29 cellular contexts compared by ENCODE assay signal in genomic region chr2:143559202-143559601, GRCh38.
"Had no signal": no experiment of that assay in that cellular context is flagged by ENCODE, and none has a peak within 500 bp of the region (broad histone marks: within the 10 kb centered on the region; RNA-seq: fewer than 3 reads in every experiment).

No MANE protein-coding gene starts in this region.

- H3K4me1 Mint-ChIP-seq: activated naive CD4-positive, alpha-beta T cell treated with anti-CD3 and anti-CD28 coated beads, Interleukin-2, amount 10 ng/mL, durations not matched to agents 7 days and 5 days; nephron progenitor cell had no signal

- H3K4me3 ChIP-seq: heart right ventricle, lower lobe of right lung, ovary, prostate gland, stomach, suprapubic skin, tibial artery had no signal

- DNase-seq: activated CD4-positive, alpha-beta memory T cell treated with anti-CD3 and anti-CD28 coated beads, Interleukin-2, amount 10 ng/mL, durations not matched to agents 7 days and 5 days; activated CD4-positive, alpha-beta T cell treated with anti-CD3 and anti-CD28 coated beads for 1 hour; activated CD4-positive, alpha-beta T cell treated with anti-CD3 and anti-CD28 coated beads, Interleukin-2, amount 10 ng/mL, durations not matched to agents 7 days and 5 days; activated gamma-delta T cell; activated naive CD4-positive, alpha-beta T cell treated with anti-CD3 and anti-CD28 coated beads, Interleukin-2, amount 10 ng/mL, durations not matched to agents 7 days and 5 days; activated naive CD8-positive, alpha-beta T cell treated with anti-CD3 and anti-CD28 coated beads, Interleukin-2, amount 10 ng/mL, durations not matched to agents 7 days and 5 days; activated T-cell treated with anti-CD3 and anti-CD28 coated beads for 4 hours; caudate nucleus; cortex of kidney; effector memory CD8-positive, alpha-beta T cell; lower lobe of right lung; nephron progenitor cell; retina; small intestine; stimulated activated CD4-positive, alpha-beta T cell treated with anti-CD3 and anti-CD28 coated beads, Interleukin-1b, Interleukin-23, amount 100 ng/mL, for 48 hours; stimulated activated CD4-positive, alpha-beta T cell treated with anti-CD3 and anti-CD28 coated beads, Interleukin-4, amount 100 ng/mL, for 4 hours; stimulated activated CD8-positive, alpha-beta memory T cell treated with anti-CD3 and anti-CD28 coated beads, Interleukin-4, amount 100 ng/mL, for 48 hours; stimulated activated naive B cell treated with anti-CD40 and anti-IgM and Interleukin-4, amounts not matched to agents 10 μg/mL and 1 μg/mL and 100 μg/mL, for 72 hours; stomach; T-helper 2 cell; tibial artery had no signal

- H3K4me1 ChIP-seq: foreskin keratinocyte, prostate gland, stomach had no signal

- H3K27me3 ChIP-seq: brain microvascular endothelial cell, foreskin keratinocyte, heart right ventricle, neutrophil, ovary, stomach, suprapubic skin, tibial artery had no signal

- H3K27ac Mint-ChIP-seq: activated CD4-positive, alpha-beta memory T cell treated with anti-CD3 and anti-CD28 coated beads, Interleukin-2, amount 10 ng/mL, durations not matched to agents 7 days and 5 days; activated CD4-positive, alpha-beta T cell treated with anti-CD3 and anti-CD28 coated beads, Interleukin-2, amount 10 ng/mL, durations not matched to agents 7 days and 5 days; activated naive CD4-positive, alpha-beta T cell treated with anti-CD3 and anti-CD28 coated beads, Interleukin-2, amount 10 ng/mL, durations not matched to agents 7 days and 5 days; activated naive CD8-positive, alpha-beta T cell treated with anti-CD3 and anti-CD28 coated beads, Interleukin-2, amount 10 ng/mL, durations not matched to agents 7 days and 5 days; activated T-helper 1 cell treated with anti-CD3 and anti-CD28 coated beads, Interleukin-12 subunit alpha, Interleukin-12 subunit beta, Interleukin-2, Interleukin-4 antibody, amounts not matched to agents 30 ng/mL and 10 ng/mL and 1 ng/mL, durations not matched to agents 14 hours and 24 hours and 36 hours; nephron progenitor cell; stimulated activated naive B cell treated with anti-CD40 and anti-IgM and Interleukin-4, amounts not matched to agents 10 μg/mL and 1 μg/mL and 100 μg/mL, for 72 hours had no signal

- H3K27ac ChIP-seq: brain microvascular endothelial cell, foreskin keratinocyte, lower lobe of right lung, ovary, prostate gland, stomach, suprapubic skin, tibial artery had no signal

- H3K9me3 Mint-ChIP-seq: activated CD4-positive, alpha-beta memory T cell treated with anti-CD3 and anti-CD28 coated beads, Interleukin-2, amount 10 ng/mL, durations not matched to agents 7 days and 5 days; activated CD4-positive, alpha-beta T cell treated with anti-CD3 and anti-CD28 coated beads, Interleukin-2, amount 10 ng/mL, durations not matched to agents 7 days and 5 days; activated naive CD4-positive, alpha-beta T cell treated with anti-CD3 and anti-CD28 coated beads, Interleukin-2, amount 10 ng/mL, durations not matched to agents 7 days and 5 days; activated T-helper 1 cell treated with anti-CD3 and anti-CD28 coated beads, Interleukin-12 subunit alpha, Interleukin-12 subunit beta, Interleukin-2, Interleukin-4 antibody, amounts not matched to agents 30 ng/mL and 10 ng/mL and 1 ng/mL, durations not matched to agents 14 hours and 24 hours and 36 hours; effector memory CD8-positive, alpha-beta T cell; nephron progenitor cell; stimulated activated naive B cell treated with anti-CD40 and anti-IgM and Interleukin-4, amounts not matched to agents 10 μg/mL and 1 μg/mL and 100 μg/mL, for 72 hours had no signal

- H3K9me3 ChIP-seq: lower lobe of right lung, neutrophil, ovary, prostate gland, stomach, suprapubic skin, tibial artery had no signal

- H3K27me3 Mint-ChIP-seq: activated CD4-positive, alpha-beta memory T cell treated with anti-CD3 and anti-CD28 coated beads, Interleukin-2, amount 10 ng/mL, durations not matched to agents 7 days and 5 days; activated CD4-positive, alpha-beta T cell treated with anti-CD3 and anti-CD28 coated beads, Interleukin-2, amount 10 ng/mL, durations not matched to agents 7 days and 5 days; activated naive CD4-positive, alpha-beta T cell treated with anti-CD3 and anti-CD28 coated beads, Interleukin-2, amount 10 ng/mL, durations not matched to agents 7 days and 5 days; activated naive CD8-positive, alpha-beta T cell treated with anti-CD3 and anti-CD28 coated beads, Interleukin-2, amount 10 ng/mL, durations not matched to agents 7 days and 5 days; effector memory CD8-positive, alpha-beta T cell; stimulated activated naive B cell treated with anti-CD40 and anti-IgM and Interleukin-4, amounts not matched to agents 10 μg/mL and 1 μg/mL and 100 μg/mL, for 72 hours had no signal

- H3K36me3 ChIP-seq: brain microvascular endothelial cell, heart right ventricle, lower lobe of right lung, ovary, prostate gland, stomach, suprapubic skin, tibial artery had no signal

- ATAC-seq: effector memory CD8-positive, alpha-beta T cell; foreskin keratinocyte; stimulated activated naive B cell treated with anti-CD40 and anti-IgM and Interleukin-4, amounts not matched to agents 10 μg/mL and 1 μg/mL and 100 μg/mL, for 72 hours had no signal

- H3K4me3 Mint-ChIP-seq: activated CD4-positive, alpha-beta memory T cell treated with anti-CD3 and anti-CD28 coated beads, Interleukin-2, amount 10 ng/mL, durations not matched to agents 7 days and 5 days; activated CD4-positive, alpha-beta T cell treated with anti-CD3 and anti-CD28 coated beads, Interleukin-2, amount 10 ng/mL, durations not matched to agents 7 days and 5 days; activated naive CD4-positive, alpha-beta T cell treated with anti-CD3 and anti-CD28 coated beads, Interleukin-2, amount 10 ng/mL, durations not matched to agents 7 days and 5 days; activated naive CD8-positive, alpha-beta T cell treated with anti-CD3 and anti-CD28 coated beads, Interleukin-2, amount 10 ng/mL, durations not matched to agents 7 days and 5 days; activated T-helper 1 cell treated with anti-CD3 and anti-CD28 coated beads, Interleukin-12 subunit alpha, Interleukin-12 subunit beta, Interleukin-2, Interleukin-4 antibody, amounts not matched to agents 30 ng/mL and 10 ng/mL and 1 ng/mL, durations not matched to agents 14 hours and 24 hours and 36 hours; effector memory CD8-positive, alpha-beta T cell; nephron progenitor cell; stimulated activated naive B cell treated with anti-CD40 and anti-IgM and Interleukin-4, amounts not matched to agents 10 μg/mL and 1 μg/mL and 100 μg/mL, for 72 hours had no signal
